ENCODE assay signal across 14 cellular contexts in the genomic region with DNA sequence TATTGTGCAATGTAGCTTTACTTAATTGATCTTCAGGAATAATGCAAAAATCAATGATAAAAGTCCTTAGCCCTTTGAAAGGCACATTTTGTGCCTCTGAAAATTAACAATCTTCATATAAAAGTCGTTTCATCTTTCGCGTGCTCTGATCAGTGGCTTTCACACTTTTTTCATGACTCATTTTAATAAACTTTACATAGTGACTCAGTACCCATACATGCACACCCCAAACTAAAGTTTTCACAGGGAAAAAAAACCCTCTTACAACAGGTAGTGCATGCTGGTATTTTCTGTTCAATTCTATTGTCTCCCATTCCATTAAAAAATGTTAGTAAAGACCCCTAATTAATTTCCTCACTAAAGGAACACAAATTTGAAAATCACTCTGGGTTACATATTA. TPM values are rescaled to one million over a fixed set of nuclear protein-coding genes. Genes with fewer than 3 reads are reported as not detected.
DNase-seq lines count a peak whose midpoint lies in the region; ATAC-seq and TF ChIP-seq lines count a peak whose summit lies in the region.
"Had no signal": no experiment of that assay in that cellular context is flagged by ENCODE, and none has a peak within 500 bp of the region (broad histone marks: within the 10 kb centered on the region; RNA-seq: fewer than 3 reads in every experiment).

No MANE protein-coding gene starts in this region.

- H3K36me3 Mint-ChIP-seq in activated T-cell treated with anti-CD3 and anti-CD28 coated beads, Interleukin-2, amount 50 U/mL, for 4 hours (ENCODE audit: insufficient read depth) = peaks cover 7% of the 10 kb centered on the region
- peaks cover 15% of the 10 kb centered on the region for H3K36me3 Mint-ChIP-seq in stimulated activated effector memory CD8-positive, alpha-beta T cell treated with anti-CD3 and anti-CD28 coated beads, Interleukin-12 subunit alpha, Interleukin-12 subunit beta, amount 100 ng/mL, for 72 hours

- no peak overlapping the region for H3K4me3 ChIP-seq in Panc1 (ENCODE audit: low read depth in 2 of 2, low read length in 2 of 2)
- no peak overlapping the region for H3K4me3 ChIP-seq in H7 (ENCODE audit: insufficient read depth, low read depth, low read length)
- H3K4me3 ChIP-seq in psoas muscle = no peak overlapping the region
- H3K4me3 ChIP-seq: ovary, spleen had no signal

- H3K9me3 ChIP-seq in Panc1 (ENCODE audit: control insufficient read depth, insufficient read depth, low read depth, low read length) (no peaks in the 10 kb centered on the region), psoas muscle (no peaks in the 10 kb centered on the region)
- H3K9me3 ChIP-seq: ovary, spleen, transverse colon had no signal

- H3K27ac ChIP-seq in Panc1 (ENCODE audit: low read length) (peak overlapping the region; percentile 89), epithelial cell of prostate (peak overlapping the region; percentile 67), psoas muscle (no peak overlapping the region)
- H3K27ac ChIP-seq: spleen had no signal

- POLR2A ChIA-PET in Panc1 (lab: Charles Lee) = interaction anchor here (1.2 kb wide), 1 partner anchor 132 kb away, joined by 3 read pairs; no protein-coding TSS in a partner anchor

- peaks cover 13% of the 10 kb centered on the region for H3K4me1 Mint-ChIP-seq in activated T-cell treated with anti-CD3 and anti-CD28 coated beads, Interleukin-2, amount 50 U/mL, for 4 hours (ENCODE audit: low read depth)
- H3K4me1 Mint-ChIP-seq in stimulated activated effector memory CD8-positive, alpha-beta T cell treated with anti-CD3 and anti-CD28 coated beads, Interleukin-12 subunit alpha, Interleukin-12 subunit beta, amount 100 ng/mL, for 72 hours = peaks cover 12% of the 10 kb centered on the region

- H3K4me3 Mint-ChIP-seq in activated T-cell treated with anti-CD3 and anti-CD28 coated beads, Interleukin-2, amount 50 U/mL, for 4 hours = no peak overlapping the region
- H3K4me3 Mint-ChIP-seq in stimulated activated effector memory CD8-positive, alpha-beta T cell treated with anti-CD3 and anti-CD28 coated beads, Interleukin-12 subunit alpha, Interleukin-12 subunit beta, amount 100 ng/mL, for 72 hours = peak overlapping the region; percentile 4

- ATAC-seq in activated T-cell treated with anti-CD3 and anti-CD28 coated beads, Interleukin-2, amount 50 U/mL, for 4 hours = peak; percentile 83 to 84
- ATAC-seq in Panc1 (peak; percentile 68), GM18870 (IDR thresholded peaks at IDR 0.05; ENCODE audit: unreplicated experiment) (no peak), psoas muscle (no peak)
- peak; percentile 89 for ATAC-seq in stimulated activated effector memory CD8-positive, alpha-beta T cell treated with anti-CD3 and anti-CD28 coated beads, Interleukin-12 subunit alpha, Interleukin-12 subunit beta, amount 100 ng/mL, for 72 hours

- no peak overlapping the region for H3K27ac Mint-ChIP-seq in stimulated activated effector memory CD8-positive, alpha-beta T cell treated with anti-CD3 and anti-CD28 coated beads, Interleukin-12 subunit alpha, Interleukin-12 subunit beta, amount 100 ng/mL, for 72 hours

- DNase-seq in activated T-cell treated with anti-CD3 and anti-CD28 coated beads, Interleukin-2, amount 50 U/mL, for 4 hours = no peak
- DNase-seq in activated T-cell treated with anti-CD3 and anti-CD28 coated beads, Interleukin-2, amount 50 U/mL, for 48 hours = no peak
- DNase-seq in Panc1 (ENCODE audit: low read depth, low spot score) = no peak
- no peak for DNase-seq in epithelial cell of prostate (ENCODE audit: low read depth, low spot score)
- no peak for DNase-seq in stimulated activated effector memory CD8-positive, alpha-beta T cell treated with anti-CD3 and anti-CD28 coated beads, Interleukin-12 subunit alpha, Interleukin-12 subunit beta, amount 100 ng/mL, for 72 hours (ENCODE audit: low spot score in 2 of 2)
- DNase-seq in H7 = no peak
- no peak for DNase-seq in psoas muscle
- DNase-seq: activated CD4-positive, alpha-beta T cell treated with anti-CD3 and anti-CD28 coated beads, Interleukin-2, amount 50 U/mL, for 48 hours; NCI-H1092 treated with DMSO at 0.1 percent for 48 hours; NCI-H446; spleen; transverse colon had no signal

- H3K36me3 ChIP-seq in Panc1 (ENCODE audit: control insufficient read depth, insufficient read depth, low read length) (no peaks in the 10 kb centered on the region), H7 (replicated peaks; ENCODE audit: control insufficient read depth, insufficient read depth, low read length) (no peaks in the 10 kb centered on the region), psoas muscle (ENCODE audit: insufficient read depth in 1 of 2, low read depth in 1 of 2) (peaks cover 0 to 12% of the 10 kb centered on the region in 2 donors)
- H3K36me3 ChIP-seq: ovary, transverse colon had no signal

- CTCF ChIA-PET in Panc1 (lab: Charles Lee) = no interaction called here

- H3K27me3 Mint-ChIP-seq in activated T-cell treated with anti-CD3 and anti-CD28 coated beads, Interleukin-2, amount 50 U/mL, for 4 hours (ENCODE audit: low read depth) = no peaks in the 10 kb centered on the region

- intact Hi-C loops in Panc1 (cut with micrococcal nuclease; ENCODE audit: unreplicated experiment) (loop anchor here (10.0 kb wide), 1 partner anchor 133 kb away; a partner anchor contains a TSS), psoas muscle (cut with DNase I) (no loop called here)

- no peaks in the 10 kb centered on the region for H3K9me3 Mint-ChIP-seq in activated T-cell treated with anti-CD3 and anti-CD28 coated beads, Interleukin-2, amount 50 U/mL, for 4 hours
- H3K9me3 Mint-ChIP-seq in stimulated activated effector memory CD8-positive, alpha-beta T cell treated with anti-CD3 and anti-CD28 coated beads, Interleukin-12 subunit alpha, Interleukin-12 subunit beta, amount 100 ng/mL, for 72 hours = no peaks in the 10 kb centered on the region

- no TSS peak for BruUV-seq in Panc1 (replicated peaks; lab: Mats Ljungman, UMichigan)

- 84 to 91% (median 88%) methylated on average over 3 of the region's 3 CpGs for WGBS in psoas muscle, 3 donors

- H3K4me1 ChIP-seq in Panc1 (ENCODE audit: control insufficient read depth, insufficient read depth, low read length) = peaks cover 24% of the 10 kb centered on the region
- H3K4me1 ChIP-seq in psoas muscle = no peaks in the 10 kb centered on the region
- H3K4me1 ChIP-seq: spleen had no signal

- H3K27me3 ChIP-seq in Panc1 (ENCODE audit: control insufficient read depth, insufficient read depth, low read length) (no peaks in the 10 kb centered on the region), H7 (ENCODE audit: control insufficient read depth, insufficient read depth, low read length) (no peaks in the 10 kb centered on the region), psoas muscle (ENCODE audit: insufficient read depth in 3 of 3, low read length in 2 of 3) (no peaks in the 10 kb centered on the region)
- H3K27me3 ChIP-seq: ovary, spleen, transverse colon had no signal

- TF ChIP-seq CTCF in Panc1 (IDR thresholded peaks at IDR 0.05) (no peak), psoas muscle (IDR thresholded peaks at IDR 0.05) (no peak)

- in situ Hi-C loops in Panc1 (cut with HindIII; ENCODE audit: low pct_unique_long_range_greater_than_20kb, low sequenced_read_pairs) = no loop called here

RNA-seq across cellular contexts. Expression of a gene that starts 21.5 kb away (rescaled TPM):
- 10 to 100 TPM; 28.0 to 30.7 (median 29.7) TPM for total RNA-seq in activated T-cell treated with anti-CD3 and anti-CD28 coated beads, Interleukin-2, amount 50 U/mL, for 4 hours
- total RNA-seq in Panc1 (2021; ENCODE audit: unreplicated experiment) (27.4 TPM), psoas muscle (10 to 100 TPM; 19.1 to 33.5 (median 29.8) TPM)
- 21.3 TPM for polyA plus RNA-seq in Panc1 (2012; ENCODE audit: insufficient read length)
- 20.5 and 29.1 TPM in 2 replicates for total RNA-seq in H7 (2014; rRNA removed; shearing (Covaris generic))
- polyA plus RNA-seq in psoas muscle = 10 to 100 TPM; 22.7 to 51.1 (median 37.2) TPM

RNA-seq across cellular contexts. Expression of a gene that starts 21.6 kb away (rescaled TPM):
- 10 to 100 TPM; 21.2 to 24.3 (median 23.4) TPM for total RNA-seq in activated T-cell treated with anti-CD3 and anti-CD28 coated beads, Interleukin-2, amount 50 U/mL, for 4 hours
- total RNA-seq in Panc1 (2021; ENCODE audit: unreplicated experiment) (21.1 TPM), psoas muscle (10 to 100 TPM; 20.6 to 24.3 (median 23.9) TPM)
- polyA plus RNA-seq in Panc1 (2012; ENCODE audit: insufficient read length) = 10.7 TPM
- 27.1 and 43.0 TPM in 2 replicates for total RNA-seq in H7 (2014; rRNA removed; shearing (Covaris generic))
- polyA plus RNA-seq in psoas muscle = 10 to 100 TPM; 10.5 to 17.0 (median 11.3) TPM

Comparison
In these comparisons a context has a peak if more than half of its experiments do, and no peak if none do; other contexts are left out.
1. ATAC-seq: peak in activated T-cell treated with anti-CD3 and anti-CD28 coated beads, Interleukin-2, amount 50 U/mL, for 4 hours (2 of 2), Panc1 (single experiment) and stimulated activated effector memory CD8-positive, alpha-beta T cell treated with anti-CD3 and anti-CD28 coated beads, Interleukin-12 subunit alpha, Interleukin-12 subunit beta, amount 100 ng/mL, for 72 hours (single experiment); none in GM18870 (single experiment) and psoas muscle (0 of 4).